Comparison of ENCODE assay signal across 28 cellular contexts in the genomic region with DNA sequence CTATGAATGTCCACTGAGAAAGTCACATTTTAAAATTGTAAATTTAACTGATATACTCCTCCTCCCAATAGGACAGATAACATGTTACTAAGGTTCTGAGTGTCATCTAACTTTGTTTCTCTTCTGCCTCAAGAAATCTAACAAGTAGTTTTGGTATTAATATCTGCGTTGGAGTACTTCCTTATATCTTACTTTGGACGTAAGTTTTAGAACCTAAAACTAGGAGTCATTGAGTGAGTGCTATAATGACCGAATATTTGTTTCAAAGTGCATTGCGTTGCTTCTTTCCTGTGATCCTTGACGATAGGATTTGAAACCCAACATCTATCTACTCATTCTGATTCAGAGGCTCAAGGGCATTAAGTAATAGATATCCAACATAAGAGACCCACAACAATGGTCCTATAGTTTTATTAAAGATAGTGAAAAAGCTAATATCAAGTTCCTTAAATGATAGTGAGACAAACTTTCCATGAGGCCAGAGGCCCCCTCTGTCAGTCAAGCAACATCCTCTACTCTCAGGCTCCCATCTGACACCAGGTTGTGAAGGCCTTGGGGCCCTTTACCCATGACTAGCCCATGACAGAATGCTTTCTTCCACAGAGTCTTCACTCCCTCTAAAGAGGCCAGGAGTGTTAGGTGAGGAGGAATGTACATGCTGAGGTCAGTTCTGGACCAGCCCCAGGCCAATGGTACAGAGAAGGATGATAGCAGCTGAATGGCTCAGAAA.
"Had no signal": no experiment of that assay in that cellular context is flagged by ENCODE, and none has a peak within 500 bp of the region (broad histone marks: within the 10 kb centered on the region; RNA-seq: fewer than 3 reads in every experiment).

No MANE protein-coding gene starts in this region.

- H2AFZ ChIP-seq: PC-9 had no signal

- H3K27ac Mint-ChIP-seq: activated CD4-positive, alpha-beta memory T cell treated with anti-CD3 and anti-CD28 coated beads for 36 hours; activated CD4-positive, alpha-beta T cell treated with anti-CD3 and anti-CD28 coated beads for 36 hours; activated naive CD4-positive, alpha-beta T cell treated with anti-CD3 and anti-CD28 coated beads, Interleukin-2, amount 10 ng/mL, durations not matched to agents 7 days and 5 days; activated naive CD8-positive, alpha-beta T cell; activated naive CD8-positive, alpha-beta T cell treated with anti-CD3 and anti-CD28 coated beads, Interleukin-2, amount 50 U/mL, for 24 hours; brain; T-helper 1 cell treated with Interleukin-12 subunit alpha and Interleukin-12 subunit beta and Interleukin-4 antibody, amounts not matched to agents 30 μg/mL and 1 μg/mL, for 36 hours; T-helper 2 cell treated with Interferon-gamma antibody and Interleukin-4, amounts not matched to agents 5 μg/mL and 100 μg/mL, for 36 hours had no signal

- H3K36me3 ChIP-seq: MG63 had no signal

- H3K9me3 Mint-ChIP-seq: activated CD4-positive, alpha-beta memory T cell treated with anti-CD3 and anti-CD28 coated beads for 36 hours; activated naive CD4-positive, alpha-beta T cell treated with anti-CD3 and anti-CD28 coated beads, Interleukin-2, amount 10 ng/mL, durations not matched to agents 7 days and 5 days; activated naive CD8-positive, alpha-beta T cell treated with anti-CD3 and anti-CD28 coated beads, Interleukin-2, amount 50 U/mL, for 24 hours; activated T-cell treated with anti-CD3 and anti-CD28 coated beads, Interleukin-2, amount 50 U/mL, for 4 hours; T-helper 1 cell treated with Interleukin-12 subunit alpha and Interleukin-12 subunit beta and Interleukin-4 antibody, amounts not matched to agents 30 μg/mL and 1 μg/mL, for 36 hours; T-helper 2 cell treated with Interferon-gamma antibody and Interleukin-4, amounts not matched to agents 5 μg/mL and 100 μg/mL, for 36 hours had no signal

- H3K4me3 Mint-ChIP-seq: activated CD4-positive, alpha-beta memory T cell treated with anti-CD3 and anti-CD28 coated beads for 36 hours; activated CD4-positive, alpha-beta T cell treated with anti-CD3 and anti-CD28 coated beads for 36 hours; activated naive CD4-positive, alpha-beta T cell treated with anti-CD3 and anti-CD28 coated beads, Interleukin-2, amount 10 ng/mL, durations not matched to agents 7 days and 5 days; activated naive CD8-positive, alpha-beta T cell; activated naive CD8-positive, alpha-beta T cell treated with anti-CD3 and anti-CD28 coated beads, Interleukin-2, amount 50 U/mL, for 24 hours; activated T-cell treated with anti-CD3 and anti-CD28 coated beads, Interleukin-2, amount 50 U/mL, for 4 hours; brain; T-helper 1 cell treated with Interleukin-12 subunit alpha and Interleukin-12 subunit beta and Interleukin-4 antibody, amounts not matched to agents 30 μg/mL and 1 μg/mL, for 36 hours; T-helper 2 cell treated with Interferon-gamma antibody and Interleukin-4, amounts not matched to agents 5 μg/mL and 100 μg/mL, for 36 hours had no signal

- H3K9me3 ChIP-seq: MG63 had no signal

- DNase-seq: activated CD4-positive, alpha-beta memory T cell treated with anti-CD3 and anti-CD28 coated beads for 36 hours; activated CD4-positive, alpha-beta T cell treated with anti-CD3 and anti-CD28 coated beads for 36 hours; activated CD4-positive, alpha-beta T cell treated with anti-CD3 and anti-CD28 coated beads, Interleukin-2, amount 50 U/mL, for 1 hour; activated CD8-positive, alpha-beta memory T cell treated with anti-CD3 and anti-CD28 coated beads, Interleukin-2, amount 50 U/mL, for 4 hours; activated effector memory CD4-positive, alpha-beta T cell treated with Interleukin-2 at 50 U/mL for 16 hours; activated naive CD4-positive, alpha-beta T cell treated with anti-CD3 and anti-CD28 coated beads, Interleukin-2, amount 10 ng/mL, durations not matched to agents 7 days and 5 days; activated naive CD8-positive, alpha-beta T cell treated with anti-CD3 and anti-CD28 coated beads, Interleukin-2, amount 50 U/mL, for 24 hours; activated T-cell treated with anti-CD3 and anti-CD28 coated beads for 4 hours; activated T-cell treated with anti-CD3 and anti-CD28 coated beads, Interleukin-2, amount 50 U/mL, for 4 hours; anterior cingulate cortex; central memory CD4-positive, alpha-beta T cell; Kasumi-1; MG63; NCI-H1092; NCI-H1436 treated with DMSO at 0.1 percent for 48 hours; NCI-H1694 treated with DMSO at 0.1 percent for 48 hours; NCI-H2029; NCI-H345; NCI-H524 treated with DMSO at 0.1 percent for 48 hours; PC-9 had no signal

- H3K27me3 Mint-ChIP-seq: activated CD4-positive, alpha-beta memory T cell treated with anti-CD3 and anti-CD28 coated beads for 36 hours; activated CD4-positive, alpha-beta T cell treated with anti-CD3 and anti-CD28 coated beads for 36 hours; activated naive CD4-positive, alpha-beta T cell treated with anti-CD3 and anti-CD28 coated beads, Interleukin-2, amount 10 ng/mL, durations not matched to agents 7 days and 5 days; activated naive CD8-positive, alpha-beta T cell; activated naive CD8-positive, alpha-beta T cell treated with anti-CD3 and anti-CD28 coated beads, Interleukin-2, amount 50 U/mL, for 24 hours had no signal

- H3K4me2 ChIP-seq: PC-9 had no signal

- H3K27ac ChIP-seq: PC-9, RWPE1, SK-N-MC had no signal

- H3K36me3 Mint-ChIP-seq: activated CD4-positive, alpha-beta memory T cell treated with anti-CD3 and anti-CD28 coated beads for 36 hours; activated naive CD8-positive, alpha-beta T cell; brain had no signal

- H3K4me1 Mint-ChIP-seq: activated CD4-positive, alpha-beta T cell treated with anti-CD3 and anti-CD28 coated beads for 36 hours; activated naive CD4-positive, alpha-beta T cell treated with anti-CD3 and anti-CD28 coated beads, Interleukin-2, amount 10 ng/mL, durations not matched to agents 7 days and 5 days; brain had no signal

- H3K27me3 ChIP-seq: MG63 had no signal

- H3K4me3 ChIP-seq: MG63, PC-9, SK-N-MC had no signal

- ATAC-seq: activated CD4-positive, alpha-beta T cell treated with anti-CD3 and anti-CD28 coated beads for 36 hours; activated CD4-positive, CD25-positive, alpha-beta regulatory T cell treated with anti-CD3 and anti-CD28 coated beads, Interleukin-2, amount 50 U/mL, for 24 hours; activated naive CD8-positive, alpha-beta T cell treated with anti-CD3 and anti-CD28 coated beads, Interleukin-2, amount 50 U/mL, for 24 hours; activated T-cell treated with anti-CD3 and anti-CD28 coated beads, Interleukin-2, amount 50 U/mL, for 4 hours; Right ventricle myocardium inferior had no signal
